Comparison of ENCODE assay signal across 8 cellular contexts in the genomic region with DNA sequence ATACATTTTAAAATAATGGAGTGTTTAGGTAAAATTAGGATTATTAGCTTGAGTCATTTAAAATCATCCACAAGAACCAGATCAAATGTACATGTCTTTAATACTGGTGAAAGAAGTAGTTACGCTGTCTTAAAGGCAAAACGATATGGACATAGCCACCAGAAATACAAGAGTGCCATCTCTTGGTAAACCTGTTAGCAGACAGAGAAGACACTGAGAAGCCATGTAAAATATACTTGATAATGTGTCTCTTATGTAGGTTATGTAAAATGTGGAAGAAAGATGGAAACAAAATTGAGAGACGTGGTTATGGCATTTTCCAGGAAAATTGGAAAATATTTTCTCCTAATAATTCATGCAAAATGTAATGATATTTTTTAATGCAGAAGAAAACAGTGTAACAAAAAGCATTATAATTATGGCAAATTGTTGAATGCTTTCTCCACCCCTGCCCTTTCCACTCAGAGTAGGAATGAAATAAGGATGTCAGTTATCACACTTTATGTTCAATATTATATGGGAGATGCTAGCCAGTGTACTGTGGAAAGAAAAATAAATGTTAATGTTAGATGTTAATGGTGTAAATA. TPM values are rescaled to one million over a fixed set of nuclear protein-coding genes. Genes with fewer than 3 reads are reported as not detected.
A peak's percentile ranks its signal among the peaks of the same experiment; 100 is the strongest.
DNase-seq lines count a peak whose midpoint lies in the region; ATAC-seq, FAIRE-seq and TF ChIP-seq lines count a peak whose summit lies in the region.

No MANE protein-coding gene starts in this region.

- H4K20me1 ChIP-seq in HepG2 (ENCODE audit: insufficient read depth, low read length), result no peaks in the 10 kb centered on the region

- peaks cover 4% of the 10 kb centered on the region for H3K36me3 Mint-ChIP-seq in activated CD8-positive, alpha-beta T cell treated with anti-CD3 and anti-CD28 coated beads for 36 hours (ENCODE audit: low read depth)

- H3K27me3 Mint-ChIP-seq in activated CD8-positive, alpha-beta T cell treated with anti-CD3 and anti-CD28 coated beads for 36 hours, result peaks cover 6% of the 10 kb centered on the region

- POLR2A ChIA-PET in activated CD8-positive, alpha-beta T cell treated with anti-CD3 and anti-CD28 coated beads for 36 hours (lab: Charles Lee), result no interaction called here
- POLR2A ChIA-PET in HepG2 (lab: Yijun Ruan, JAX), result interaction anchor here (0.7 kb wide), 1 partner anchor 43 kb away, joined by 3 read pairs; no protein-coding TSS in a partner anchor

- TF ChIP-seq RAD21 in HepG2 (CRISPR knock-in tag; IDR thresholded peaks at IDR 0.05), result peak; percentile 89

- H3K4me1 ChIP-seq in cardiac muscle cell (ENCODE audit: low read depth) (peaks cover 8% of the 10 kb centered on the region), HepG2 (ENCODE audit: insufficient read depth, low read length) (peaks cover 34% of the 10 kb centered on the region), tibial artery (no peaks in the 10 kb centered on the region)

- no peaks in the 10 kb centered on the region for H3K27me3 ChIP-seq in cardiac muscle cell
- no peaks in the 10 kb centered on the region for H3K27me3 ChIP-seq in HepG2 (ENCODE audit: control insufficient read depth in 1 of 2, insufficient read depth in 2 of 2, low read length in 2 of 2)
- no peaks in the 10 kb centered on the region for H3K27me3 ChIP-seq in tibial artery

- peaks cover 16% of the 10 kb centered on the region for H3K4me1 Mint-ChIP-seq in activated CD8-positive, alpha-beta T cell treated with anti-CD3 and anti-CD28 coated beads for 36 hours (ENCODE audit: low read depth)

- no peak for ATAC-seq in activated CD8-positive, alpha-beta T cell treated with anti-CD3 and anti-CD28 coated beads for 36 hours
- ATAC-seq in HepG2, result peak; percentile 93

- H3K27ac ChIP-seq in cardiac muscle cell (no peak overlapping the region), HepG2 (ENCODE audit: extremely low read length, insufficient read depth, low read length) (no peak overlapping the region), tibial artery (no peak overlapping the region)

- no peaks in the 10 kb centered on the region for H3K36me3 ChIP-seq in cardiac muscle cell
- H3K36me3 ChIP-seq in HepG2 (replicated peaks in 1 of 2; ENCODE audit: control insufficient read depth in 1 of 2, insufficient read depth in 2 of 2, low read length in 2 of 2), result no peaks in the 10 kb centered on the region
- H3K36me3 ChIP-seq in tibial artery, result no peaks in the 10 kb centered on the region

- no peaks in the 10 kb centered on the region for H3K79me2 ChIP-seq in HepG2 (ENCODE audit: insufficient read depth, low read length)

- CTCF ChIA-PET in activated CD8-positive, alpha-beta T cell treated with anti-CD3 and anti-CD28 coated beads for 36 hours (lab: Charles Lee), result interaction anchor here (0.6 to 4.0 kb wide), 4 partner anchors 26 to 364 kb away, joined by 3 to 15 read pairs (median 4); no protein-coding TSS in a partner anchor
- CTCF ChIA-PET in HepG2 (lab: Yijun Ruan, JAX; ENCODE audit: low intra/inter-chr PET ratio, low total read pairs), result interaction anchor here (1.1 to 2.6 kb wide), 5 partner anchors 52 to 222 kb away, joined by 3 to 40 read pairs (median 13); no protein-coding TSS in a partner anchor

- intact Hi-C loops in cardiac septum (cut with DNase I) (no loop called here), HepG2 (cut with micrococcal nuclease; ENCODE audit: unreplicated experiment) (loop anchor here (1.0 to 10.0 kb wide), 9 partner anchors 42 to 718 kb away; a partner anchor contains a TSS), tibial artery (cut with DNase I; ENCODE audit: low total_unique reads) (no loop called here)
- intact Hi-C loops in activated CD8-positive, alpha-beta T cell treated with anti-CD3 and anti-CD28 coated beads for 36 hours (cut with micrococcal nuclease), result no loop called here

- H3K9ac ChIP-seq in HepG2 (ENCODE audit: insufficient read depth, low read depth, low read length), result no peak overlapping the region

- no peak overlapping the region for H3K4me2 ChIP-seq in HepG2 (ENCODE audit: low read depth, low read length)

- BruUV-seq in HepG2 (replicated peaks; lab: Mats Ljungman, UMichigan), result no TSS peak

- no peak overlapping the region for H2AFZ ChIP-seq in HepG2 (ENCODE audit: low read length)

- 15% methylated on average over 3 of the region's 3 CpGs for WGBS in HepG2 (ENCODE audit: low lambda C conversion rate)

- TF ChIP-seq CTCF in cardiac muscle cell (IDR thresholded peaks at IDR 0.05; ENCODE audit: low read depth, low read length) (peak; percentile 58), HepG2 (CRISPR knock-in tag; IDR thresholded peaks at IDR 0.05) (peak; percentile 92), tibial artery (IDR thresholded peaks at IDR 0.05) (peak in 1 of 2 experiments; percentile 31)
- peak; percentile 67 for TF ChIP-seq CTCF in activated CD8-positive, alpha-beta T cell treated with anti-CD3 and anti-CD28 coated beads for 36 hours (IDR thresholded peaks at IDR 0.05)

- TF ChIP-seq POLR2A in HepG2 (IDR thresholded peaks at IDR 0.05; ENCODE audit: insufficient read depth in 1 of 2, low read depth in 2 of 2, low read length in 2 of 2), result no peak

- DNase-seq in cardiac muscle cell (ENCODE audit: low read depth in 1 of 2, low spot score in 1 of 2), result peak; percentile 15 to 80
- DNase-seq in cardiac septum (ENCODE audit: low spot score), result no peak
- peak; percentile 8 for DNase-seq in NCI-H2029 treated with DMSO at 0.1 percent for 48 hours (lab: John Stamatoyannopoulos, UW)
- no peak for DNase-seq in activated CD8-positive, alpha-beta T cell treated with anti-CD3 and anti-CD28 coated beads for 36 hours
- peak; percentile 76 for DNase-seq in HepG2 (ENCODE audit: low spot score)
- no peak for DNase-seq in stimulated activated CD4-positive, alpha-beta T cell treated with anti-CD3 and anti-CD28 coated beads, Interleukin-4, amount 100 ng/mL, for 4 hours
- no peak for DNase-seq in tibial artery
- DNase-seq in SKM-1 treated with dmso at 0.1 percent for 144 hours (lab: John Stamatoyannopoulos, UW; ENCODE audit: unreplicated experiment), result no peak

- no peak overlapping the region for H3K4me3 Mint-ChIP-seq in activated CD8-positive, alpha-beta T cell treated with anti-CD3 and anti-CD28 coated beads for 36 hours

- peaks cover 9% of the 10 kb centered on the region for H3K9me3 Mint-ChIP-seq in activated CD8-positive, alpha-beta T cell treated with anti-CD3 and anti-CD28 coated beads for 36 hours

- peak; percentile 92 for FAIRE-seq in HepG2 (lab: Jason Lieb, UNC)

- H3K9me3 ChIP-seq in cardiac muscle cell (ENCODE audit: low read depth) (no peaks in the 10 kb centered on the region), HepG2 (ENCODE audit: low read length) (peaks cover 6% of the 10 kb centered on the region; the same call in 1 of the 2 replicates), tibial artery (no peaks in the 10 kb centered on the region)

- TF ChIP-seq EP300 in HepG2 (IDR thresholded peaks at IDR 0.05; ENCODE audit: low read depth in 2 of 2, low read length in 2 of 2) (no peak; a peak in 1 of 4 replicates), HepG2 (CRISPR knock-in tag; IDR thresholded peaks at IDR 0.05; ENCODE audit: borderline replicate concordance) (no peak)

- in situ Hi-C loops in HepG2 (cut with HindIII; ENCODE audit: extremely low pct_ligation_motif_present, low pct_unique_long_range_greater_than_20kb), result loop anchor here (5.0 kb wide), 1 partner anchor 150 kb away; no protein-coding TSS in a partner anchor

- H3K4me3 ChIP-seq in cardiac muscle cell (no peak overlapping the region), HepG2 (replicated peaks in 1 of 3; ENCODE audit: insufficient read depth in 1 of 3, low read depth in 2 of 3, low read length in 3 of 3) (no peak overlapping the region), tibial artery (no peak overlapping the region)

- no peak overlapping the region for H3K27ac Mint-ChIP-seq in activated CD8-positive, alpha-beta T cell treated with anti-CD3 and anti-CD28 coated beads for 36 hours

RNA-seq across cellular contexts. Expression of a gene that starts 12.2 kb away (rescaled TPM):
- total RNA-seq in cardiac muscle cell (not detected in 2 replicates), cardiac septum (not detected), HepG2 (2016; rRNA removed; fragmentation: Illumina TruSeq; extraction: Trizol) (7.0 and 11.2 TPM in 2 replicates)
- polyA plus RNA-seq in cardiac muscle cell (not detected in 2 replicates), HepG2 (2011; rRNA removed) (32.4 and 46.4 TPM in 2 replicates)
- not detected for total RNA-seq in activated CD8-positive, alpha-beta T cell treated with anti-CD3 and anti-CD28 coated beads for 36 hours
- total RNA-seq in HepG2 (2016; cell fraction: cytosol; rRNA removed; fragmentation: Illumina TruSeq; extraction: Trizol; ENCODE audit: low read depth), result 2.2 and 2.7 TPM in 2 replicates
- 9.2 and 10.7 TPM in 2 replicates for total RNA-seq in HepG2 (2016; cell fraction: insoluble cytoplasmic fraction; rRNA removed; fragmentation: Illumina TruSeq; extraction: Trizol)
- total RNA-seq in HepG2 (2016; cell fraction: membrane; rRNA removed; fragmentation: Illumina TruSeq; extraction: Trizol), result 5.8 and 6.7 TPM in 2 replicates
- total RNA-seq in HepG2 (2016; cell fraction: nucleus; rRNA removed; fragmentation: Illumina TruSeq; extraction: Trizol), result 9.4 and 10.7 TPM in 2 replicates
- polyA plus RNA-seq in HepG2 (2011; cell fraction: cytosol; rRNA removed), result 25.3 and 48.3 TPM in 2 replicates
- polyA plus RNA-seq in HepG2 (2011; cell fraction: nucleus; rRNA removed), result 27.5 and 41.5 TPM in 2 replicates
- 29.6 and 59.7 TPM in 2 replicates for polyA plus RNA-seq in HepG2 (2012)
- 0.93 and 0.97 TPM in 2 replicates for polyA plus RNA-seq in HepG2 (2016; cell fraction: cytosol; fragmentation: Illumina TruSeq; extraction: Trizol; ENCODE audit: low read depth)
- polyA plus RNA-seq in HepG2 (2016; cell fraction: insoluble cytoplasmic fraction; fragmentation: Illumina TruSeq; extraction: Trizol; ENCODE audit: low read depth), result 6.3 and 7.7 TPM in 2 replicates
- 2.5 and 2.7 TPM in 2 replicates for polyA plus RNA-seq in HepG2 (2016; cell fraction: membrane; fragmentation: Illumina TruSeq; extraction: Trizol; ENCODE audit: low read depth)
- polyA plus RNA-seq in HepG2 (2016; cell fraction: nucleus; fragmentation: Illumina TruSeq; extraction: Trizol; ENCODE audit: insufficient read depth, low read depth), result 13.0 and 13.3 TPM in 2 replicates
- polyA minus RNA-seq in HepG2 (2011; rRNA and poly(A)+ RNA removed; ENCODE audit: low replicate concordance), result 42.4 TPM in 1 of 2 replicates, not detected in the other
- polyA minus RNA-seq in HepG2 (2011; cell fraction: cytosol; rRNA and poly(A)+ RNA removed), result 14.6 and 22.0 TPM in 2 replicates
- polyA minus RNA-seq in HepG2 (2011; cell fraction: nucleus; rRNA and poly(A)+ RNA removed), result 23.2 and 41.0 TPM in 2 replicates

RNA-seq across cellular contexts. Expression of a gene that starts 19.9 kb away (rescaled TPM):
- total RNA-seq in cardiac muscle cell (0.11 and 0.12 TPM in 2 replicates), cardiac septum (2.5 TPM), HepG2 (2016; rRNA removed; fragmentation: Illumina TruSeq; extraction: Trizol) (2.5 and 3.6 TPM in 2 replicates)
- polyA plus RNA-seq in cardiac muscle cell (0.05 and 0.20 TPM in 2 replicates), HepG2 (2011; rRNA removed) (3.1 and 3.7 TPM in 2 replicates)
- 1 to 10 TPM; 8.0 to 8.3 TPM for total RNA-seq in activated CD8-positive, alpha-beta T cell treated with anti-CD3 and anti-CD28 coated beads for 36 hours
- total RNA-seq in HepG2 (2016; cell fraction: cytosol; rRNA removed; fragmentation: Illumina TruSeq; extraction: Trizol; ENCODE audit: low read depth), result 0.40 and 0.44 TPM in 2 replicates
- 2.6 and 3.4 TPM in 2 replicates for total RNA-seq in HepG2 (2016; cell fraction: insoluble cytoplasmic fraction; rRNA removed; fragmentation: Illumina TruSeq; extraction: Trizol)
- 1.1 TPM in 2 replicates for total RNA-seq in HepG2 (2016; cell fraction: membrane; rRNA removed; fragmentation: Illumina TruSeq; extraction: Trizol)
- total RNA-seq in HepG2 (2016; cell fraction: nucleus; rRNA removed; fragmentation: Illumina TruSeq; extraction: Trizol), result 3.4 TPM in 2 replicates
- polyA plus RNA-seq in HepG2 (2011; cell fraction: cytosol; rRNA removed), result 1.1 and 1.8 TPM in 2 replicates
- 4.0 and 5.6 TPM in 2 replicates for polyA plus RNA-seq in HepG2 (2011; cell fraction: nucleus; rRNA removed)
- polyA plus RNA-seq in HepG2 (2012), result 2.3 and 2.9 TPM in 2 replicates
- polyA plus RNA-seq in HepG2 (2016; cell fraction: cytosol; fragmentation: Illumina TruSeq; extraction: Trizol; ENCODE audit: low read depth), result 0.16 and 0.17 TPM in 2 replicates
- polyA plus RNA-seq in HepG2 (2016; cell fraction: insoluble cytoplasmic fraction; fragmentation: Illumina TruSeq; extraction: Trizol; ENCODE audit: low read depth), result 2.1 and 2.5 TPM in 2 replicates
- 0.42 and 0.45 TPM in 2 replicates for polyA plus RNA-seq in HepG2 (2016; cell fraction: membrane; fragmentation: Illumina TruSeq; extraction: Trizol; ENCODE audit: low read depth)
- 4.1 and 4.8 TPM in 2 replicates for polyA plus RNA-seq in HepG2 (2016; cell fraction: nucleus; fragmentation: Illumina TruSeq; extraction: Trizol; ENCODE audit: insufficient read depth, low read depth)
- 2.6 and 4.4 TPM in 2 replicates for polyA minus RNA-seq in HepG2 (2011; rRNA and poly(A)+ RNA removed; ENCODE audit: low replicate concordance)
- polyA minus RNA-seq in HepG2 (2011; cell fraction: cytosol; rRNA and poly(A)+ RNA removed), result 1.8 and 2.8 TPM in 2 replicates
- 8.8 and 11.1 TPM in 2 replicates for polyA minus RNA-seq in HepG2 (2011; cell fraction: nucleus; rRNA and poly(A)+ RNA removed)

Comparison
In these comparisons a context has a peak if more than half of its experiments do, and no peak if none do; other contexts are left out.
1. DNase-seq: peak in cardiac muscle cell (2 of 2), NCI-H2029 treated with DMSO at 0.1 percent for 48 hours (single experiment) and HepG2 (single experiment); none in cardiac septum (single experiment), activated CD8-positive, alpha-beta T cell treated with anti-CD3 and anti-CD28 coated beads for 36 hours (single experiment), stimulated activated CD4-positive, alpha-beta T cell treated with anti-CD3 and anti-CD28 coated beads, Interleukin-4, amount 100 ng/mL, for 4 hours (0 of 2), tibial artery (0 of 2) and SKM-1 treated with dmso at 0.1 percent for 144 hours (single experiment).